8 cellular contexts compared by ENCODE assay signal in the genomic region with DNA sequence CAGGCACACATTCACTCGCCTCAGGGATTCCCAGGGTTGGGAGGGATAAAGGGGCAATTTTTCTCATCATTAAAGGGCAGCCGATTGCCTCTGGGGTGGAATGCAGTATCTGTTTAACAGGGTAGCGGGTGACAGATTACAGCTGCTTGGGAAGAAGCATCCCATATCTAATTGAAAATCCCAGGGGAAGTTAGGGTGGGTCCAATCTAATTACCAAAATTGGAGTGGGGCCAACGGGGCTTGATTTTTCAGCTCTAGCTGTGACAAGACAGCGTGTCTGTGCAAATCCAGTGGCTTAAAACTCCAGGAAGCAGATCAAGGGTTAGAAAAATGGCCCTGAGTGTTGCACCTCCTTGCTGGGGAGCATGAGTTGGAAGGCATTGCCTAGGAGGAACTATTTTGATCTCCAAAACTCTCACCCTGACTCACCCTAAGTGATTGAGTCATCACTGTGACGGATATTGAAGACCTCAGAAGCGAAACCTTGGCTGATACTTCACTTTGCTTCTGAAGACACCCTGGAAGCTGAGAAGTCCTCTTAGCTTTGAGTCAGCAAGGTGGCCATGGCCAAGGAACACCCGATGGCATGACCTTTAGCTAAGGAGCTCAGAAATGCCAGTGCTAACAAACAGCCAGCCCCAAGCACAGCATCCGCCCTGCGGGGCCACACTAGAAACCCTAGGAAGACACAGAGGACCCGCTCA. TPM values are rescaled to one million over a fixed set of nuclear protein-coding genes. Genes with fewer than 3 reads are reported as not detected.
DNase-seq lines count a peak whose midpoint lies in the region; ATAC-seq, FAIRE-seq and TF ChIP-seq lines count a peak whose summit lies in the region.

No MANE protein-coding gene starts in this region.

- POLR2A ChIA-PET in K562 (lab: Yijun Ruan, JAX) = interaction anchor here (0.6 to 1.8 kb wide), 4 partner anchors 16 to 709 kb away, joined by 3 to 5 read pairs (median 4); no protein-coding TSS in a partner anchor

- no TSS peak for BruUV-seq in K562 (replicated peaks; lab: Mats Ljungman, UMichigan)

- CTCF ChIA-PET in K562 (lab: Yijun Ruan, JAX; ENCODE audit: low intra/inter-chr PET ratio) = no interaction called here

- peak; percentile 55 for ATAC-seq in GM18870 (IDR thresholded peaks at IDR 0.05; ENCODE audit: unreplicated experiment)
- peak; percentile 69 for ATAC-seq in K562
- no peak for ATAC-seq in HG02981 (IDR thresholded peaks at IDR 0.05; ENCODE audit: unreplicated experiment)

- peaks cover 14% of the 10 kb centered on the region for H4K20me1 ChIP-seq in K562 (replicated peaks; ENCODE audit: control insufficient read depth, insufficient read depth, low read length)

- no peak overlapping the region for H3K9ac ChIP-seq in K562 (ENCODE audit: insufficient read depth in 1 of 2, low read depth in 2 of 2, low read length in 2 of 2)

- 21% methylated on average over 11 of the region's 11 CpGs for WGBS in K562 (ENCODE audit: insufficient coverage, low coverage, missing lambda C conversion rate)

- no peak overlapping the region for H3K4me2 ChIP-seq in K562 (ENCODE audit: insufficient read depth, low read length)

- no peaks in the 10 kb centered on the region for H3K36me3 ChIP-seq in K562 (ENCODE audit: control insufficient read depth, insufficient read depth, low read length)

- no peak overlapping the region for H2AFZ ChIP-seq in K562 (ENCODE audit: low read depth, low read length)

- peaks cover 0 to 8% of the 10 kb centered on the region in 2 experiments; a peak in 2 of 5 replicates for H3K4me1 ChIP-seq in K562 (replicated peaks in 1 of 2; ENCODE audit: control insufficient read depth in 2 of 2, insufficient read depth in 2 of 2, low read length in 2 of 2)

- no peaks in the 10 kb centered on the region for H3K9me3 ChIP-seq in K562 (replicated peaks; ENCODE audit: control insufficient read depth, insufficient read depth, low read depth, low read length)

- peaks cover 4 to 58% of the 10 kb centered on the region in 2 experiments; a peak in 4 of 5 replicates for H3K27me3 ChIP-seq in K562 (ENCODE audit: control insufficient read depth in 2 of 2, insufficient read depth in 2 of 2, low read length in 2 of 2)

- H3K4me3 ChIP-seq in K562 = no peak overlapping the region

- H3K9me1 ChIP-seq in K562 (ENCODE audit: control insufficient read depth, insufficient read depth, low read length) = peaks cover 2% of the 10 kb centered on the region

- H3K79me2 ChIP-seq in K562 (ENCODE audit: control insufficient read depth, insufficient read depth, low read length) = no peaks in the 10 kb centered on the region

- peak; percentile 58 for FAIRE-seq in K562 (lab: Jason Lieb, UNC)

- H3K27ac ChIP-seq in K562 (ENCODE audit: extremely low read depth, low read depth, low read length) = no peak overlapping the region

- peak; percentile 55 for DNase-seq in ACHN
- DNase-seq in NCI-H748 (lab: John Stamatoyannopoulos, UW; ENCODE audit: unreplicated experiment) = peak; percentile 59
- DNase-seq in K562 (ENCODE audit: extremely low read depth in 1 of 4, low spot score in 3 of 4) = peak; percentile 31 to 46 (median 37)
- peak; percentile 68 for DNase-seq in non-pigmented ciliary epithelial cell (ENCODE audit: low read depth)
- DNase-seq in G401 (ENCODE audit: low spot score) = no peak
- DNase-seq in activated CD8-positive, alpha-beta memory T cell treated with anti-CD3 and anti-CD28 coated beads for 24 hours = no peak

- TF ChIP-seq EP300 in K562 (IDR thresholded peaks at IDR 0.05; ENCODE audit: low read length) = no peak

- in situ Hi-C loops in ACHN (cut with HindIII; ENCODE audit: low pct_ligation_motif_present, low pct_unique_long_range_greater_than_20kb, low sequenced_read_pairs) (no loop called here), K562 (cut with MboI) (no loop called here), G401 (cut with HindIII; ENCODE audit: low sequenced_read_pairs) (no loop called here)

- no peak for TF ChIP-seq POLR2A in K562 (conservative IDR thresholded peaks at IDR 0.05)

- no peak for TF ChIP-seq CTCF in K562 (IDR thresholded peaks at IDR 0.05 in 2 of 3, conservative IDR thresholded peaks at IDR 0.05 in 1 of 3; ENCODE audit: insufficient read depth in 2 of 3, low read depth in 1 of 3, low read length in 3 of 3)

- intact Hi-C loops in K562 (cut with micrococcal nuclease) = no loop called here

- TF ChIP-seq RAD21 in K562 (CRISPR knock-in tag; conservative IDR thresholded peaks at IDR 0.05 in 1 of 2, IDR thresholded peaks at IDR 0.05 in 1 of 2) = no peak

TF ChIP-seq in K562, 482 proteins besides CTCF, POLR2A, EP300 and RAD21 (continues in another document):
- peak; percentile 30 for TF ChIP-seq MEIS2 (IDR thresholded peaks at IDR 0.05; ENCODE audit: partially characterized antibody)

RNA-seq across cellular contexts. Expression of gene GRHL3, which starts 46.0 kb away (rescaled TPM):
- total RNA-seq in K562 (2011; cell fraction: chromatin; rRNA removed; ENCODE audit: low replicate concordance) = not detected in 2 replicates
- not detected in 2 replicates for total RNA-seq in K562 (2011; cell fraction: nucleolus; rRNA removed)
- not detected in 2 replicates for total RNA-seq in K562 (2011; cell fraction: nucleoplasm; rRNA removed)
- total RNA-seq in K562 (2014; rRNA removed) (not detected in 2 replicates), K562 (2014; rRNA removed; fragmentation: Illumina TruSeq; extraction: Trizol) (not detected in 2 replicates), K562 (2015; rRNA removed; fragmentation: Illumina TruSeq; extraction: Trizol) (not detected in 2 replicates), K562 (2021) (not detected in 2 replicates)
- polyA plus RNA-seq in K562 (2011; rRNA removed) (not detected in 2 replicates), K562 (2014; fragmentation: Illumina TruSeq; extraction: Trizol) (0.04 TPM in 1 of 2 replicates, not detected in the other), K562 (2014; fragmentation: Nextera tagmentation; extraction: Ambion mirVana) (under 1 TPM in 1 of 2 experiments, not detected in 1; 0.01 TPM), K562 (2014; rRNA removed) (0.65 TPM in 1 of 2 replicates, not detected in the other)
- polyA plus RNA-seq in K562 (2011; cell fraction: cytosol; rRNA removed) = not detected in 2 replicates
- not detected in 2 replicates for polyA plus RNA-seq in K562 (2011; cell fraction: nucleus; rRNA removed)
- polyA plus RNA-seq in K562 (2012) = 0.13 and 0.35 TPM in 2 replicates
- polyA minus RNA-seq in K562 (2011; rRNA and poly(A)+ RNA removed) = not detected in 2 replicates
- polyA minus RNA-seq in K562 (2011; cell fraction: cytosol; rRNA and poly(A)+ RNA removed) = not detected in 2 replicates
- polyA minus RNA-seq in K562 (2011; cell fraction: nucleus; rRNA and poly(A)+ RNA removed) = not detected in 2 replicates
- 1.5 and 2.6 TPM in 2 replicates for total RNA-seq in G401 (2014; rRNA removed; shearing (Covaris generic))

RNA-seq across cellular contexts. Expression of gene STPG1, which starts 48.5 kb away (rescaled TPM):
- 14.4 and 22.0 TPM in 2 replicates for total RNA-seq in K562 (2011; cell fraction: chromatin; rRNA removed; ENCODE audit: low replicate concordance)
- total RNA-seq in K562 (2011; cell fraction: nucleolus; rRNA removed) = 8.7 and 9.3 TPM in 2 replicates
- total RNA-seq in K562 (2011; cell fraction: nucleoplasm; rRNA removed) = 14.4 and 16.4 TPM in 2 replicates
- total RNA-seq in K562 (2014; rRNA removed) (6.7 and 7.6 TPM in 2 replicates), K562 (2014; rRNA removed; fragmentation: Illumina TruSeq; extraction: Trizol) (8.2 and 8.3 TPM in 2 replicates), K562 (2015; rRNA removed; fragmentation: Illumina TruSeq; extraction: Trizol) (5.1 and 5.5 TPM in 2 replicates), K562 (2021) (7.2 and 7.6 TPM in 2 replicates)
- polyA plus RNA-seq in K562 (2011; rRNA removed) (7.2 and 8.4 TPM in 2 replicates), K562 (2014; fragmentation: Illumina TruSeq; extraction: Trizol) (9.0 and 10.1 TPM in 2 replicates), K562 (2014; fragmentation: Nextera tagmentation; extraction: Ambion mirVana) (10 to 100 TPM; 10.4 to 11.9 TPM), K562 (2014; rRNA removed) (5.0 and 9.4 TPM in 2 replicates)
- polyA plus RNA-seq in K562 (2011; cell fraction: cytosol; rRNA removed) = 4.4 and 5.4 TPM in 2 replicates
- polyA plus RNA-seq in K562 (2011; cell fraction: nucleus; rRNA removed) = 5.9 and 7.6 TPM in 2 replicates
- 6.0 and 8.3 TPM in 2 replicates for polyA plus RNA-seq in K562 (2012)
- polyA minus RNA-seq in K562 (2011; rRNA and poly(A)+ RNA removed) = 7.0 and 7.8 TPM in 2 replicates
- polyA minus RNA-seq in K562 (2011; cell fraction: cytosol; rRNA and poly(A)+ RNA removed) = 2.1 and 3.9 TPM in 2 replicates
- 5.4 and 7.0 TPM in 2 replicates for polyA minus RNA-seq in K562 (2011; cell fraction: nucleus; rRNA and poly(A)+ RNA removed)
- total RNA-seq in G401 (2014; rRNA removed; shearing (Covaris generic)) = 7.1 and 17.8 TPM in 2 replicates

RNA-seq across cellular contexts. Expression of gene NIPAL3, which starts 50.5 kb away (rescaled TPM):
- total RNA-seq in K562 (2011; cell fraction: chromatin; rRNA removed; ENCODE audit: low replicate concordance) = 55.9 and 56.4 TPM in 2 replicates
- total RNA-seq in K562 (2011; cell fraction: nucleolus; rRNA removed) = 44.2 and 44.6 TPM in 2 replicates
- 57.1 and 68.0 TPM in 2 replicates for total RNA-seq in K562 (2011; cell fraction: nucleoplasm; rRNA removed)
- total RNA-seq in K562 (2014; rRNA removed) = 15.4 and 24.7 TPM in 2 replicates
- 16.3 and 16.6 TPM in 2 replicates for total RNA-seq in K562 (2014; rRNA removed; fragmentation: Illumina TruSeq; extraction: Trizol)
- total RNA-seq in K562 (2015; rRNA removed; fragmentation: Illumina TruSeq; extraction: Trizol) = 11.3 and 11.4 TPM in 2 replicates
- 26.0 and 26.3 TPM in 2 replicates for total RNA-seq in K562 (2021)
- 16.0 and 18.2 TPM in 2 replicates for polyA plus RNA-seq in K562 (2011; rRNA removed)
- polyA plus RNA-seq in K562 (2011; cell fraction: cytosol; rRNA removed) = 18.5 and 19.9 TPM in 2 replicates
- polyA plus RNA-seq in K562 (2011; cell fraction: nucleus; rRNA removed) = 14.4 and 16.1 TPM in 2 replicates
- 16.3 and 17.9 TPM in 2 replicates for polyA plus RNA-seq in K562 (2012)
- 20.0 and 21.3 TPM in 2 replicates for polyA plus RNA-seq in K562 (2014; fragmentation: Illumina TruSeq; extraction: Trizol)
- 10 to 100 TPM; 10.5 to 12.2 TPM for polyA plus RNA-seq in K562 (2014; fragmentation: Nextera tagmentation; extraction: Ambion mirVana)
- polyA plus RNA-seq in K562 (2014; rRNA removed) = 13.8 and 16.2 TPM in 2 replicates
- 18.9 and 24.0 TPM in 2 replicates for polyA minus RNA-seq in K562 (2011; rRNA and poly(A)+ RNA removed)
- 10.6 and 15.2 TPM in 2 replicates for polyA minus RNA-seq in K562 (2011; cell fraction: cytosol; rRNA and poly(A)+ RNA removed)
- 13.1 and 19.4 TPM in 2 replicates for polyA minus RNA-seq in K562 (2011; cell fraction: nucleus; rRNA and poly(A)+ RNA removed)
- total RNA-seq in G401 (2014; rRNA removed; shearing (Covaris generic)) = 9.0 and 12.3 TPM in 2 replicates

Comparison
In these comparisons a context has a peak if more than half of its experiments do, and no peak if none do; other contexts are left out.
1. DNase-seq: peak in ACHN (single experiment), NCI-H748 (single experiment), K562 (4 of 4) and non-pigmented ciliary epithelial cell (single experiment); none in G401 (single experiment) and activated CD8-positive, alpha-beta memory T cell treated with anti-CD3 and anti-CD28 coated beads for 24 hours (single experiment).